8 cellular contexts compared by ENCODE assay signal in genomic region chr6:27893059-27893835, GRCh38. TPM values are rescaled to one million over a fixed set of nuclear protein-coding genes. Genes with fewer than 3 reads are reported as not detected.
A peak's percentile ranks its signal among the peaks of the same experiment; 100 is the strongest.
DNase-seq lines count a peak whose midpoint lies in the region; ATAC-seq, FAIRE-seq and TF ChIP-seq lines count a peak whose summit lies in the region.

No MANE protein-coding gene starts in this region.

- H3K14ac ChIP-seq in H1 (ENCODE audit: insufficient read length), result no peak overlapping the region

- H3K9ac ChIP-seq in H1 (replicated peaks in 1 of 4; ENCODE audit: extremely low read depth in 1 of 4, low read depth in 3 of 4, low read length in 3 of 4) (peak overlapping the region; percentile 97 to 99 (median 98)), mesendoderm (ENCODE audit: low read length) (peak overlapping the region; percentile 91)

- intact Hi-C loops in CD4-positive, alpha-beta memory T cell (cut with micrococcal nuclease), result loop anchor here (1.0 to 10.0 kb wide), 11 partner anchors 21 to 1871 kb away; partner anchors contain the start of gene ABT1

- no peak overlapping the region for H4K91ac ChIP-seq in H1 (replicated peaks; ENCODE audit: insufficient read length, low read length)

- CTCF ChIA-PET in CD4-positive, alpha-beta memory T cell (lab: Charles Lee; ENCODE audit: partially characterized antibody), result interaction anchor here (0.6 to 8.7 kb wide), 23 partner anchors 9 to 1866 kb away, joined by 3 to 226 read pairs (median 9); a partner anchor contains a TSS
- CTCF ChIA-PET in activated CD4-positive, alpha-beta memory T cell treated with anti-CD3 and anti-CD28 coated beads, Interleukin-2, amount 10 ng/mL, durations not matched to agents 7 days and 5 days (lab: Charles Lee), result interaction anchor here (0.7 to 6.5 kb wide), 13 partner anchors 9 to 1087 kb away, joined by 3 to 190 read pairs (median 6); a partner anchor contains a TSS
- CTCF ChIA-PET in H1 (lab: Charles Lee; ENCODE audit: partially characterized antibody), result interaction anchor here (0.6 to 3.9 kb wide), 8 partner anchors 23 to 98 kb away, joined by 3 to 30 read pairs (median 6); a partner anchor contains a TSS

- no peaks in the 10 kb centered on the region for H3K36me3 ChIP-seq in CD4-positive, alpha-beta memory T cell (ENCODE audit: insufficient read depth, low read length)
- H3K36me3 ChIP-seq in H1 (ENCODE audit: control insufficient read depth in 2 of 4, insufficient read depth in 4 of 4, low read length in 3 of 4) (no peaks in the 10 kb centered on the region), mesendoderm (ENCODE audit: control insufficient read depth, insufficient read depth, low read length) (no peaks in the 10 kb centered on the region)

- H2BK5ac ChIP-seq in H1 (ENCODE audit: low read depth, low read length) (peak overlapping the region; percentile 94), mesendoderm (ENCODE audit: low read length) (peak overlapping the region; percentile 75)

- peak; percentile 41 for ATAC-seq in GM19455 (IDR thresholded peaks at IDR 0.05; ENCODE audit: unreplicated experiment)
- peak; percentile 37 for ATAC-seq in HG03575 (IDR thresholded peaks at IDR 0.05; ENCODE audit: extremely low read depth, insufficient number of reproducible peaks, low FRiP score, unreplicated experiment)

- no peaks in the 10 kb centered on the region for H3K9me3 ChIP-seq in CD4-positive, alpha-beta memory T cell (ENCODE audit: control insufficient read depth in 1 of 2, low read length in 2 of 2)
- H3K9me3 ChIP-seq in H1 (ENCODE audit: insufficient read depth in 2 of 2, low read depth in 1 of 2, low read length in 1 of 2), result no peaks in the 10 kb centered on the region

- H3K9me3 Mint-ChIP-seq in CD4-positive, alpha-beta memory T cell, result peaks cover 0 to 13% (median 0%) of the 10 kb centered on the region in 8 donors
- H3K9me3 Mint-ChIP-seq in activated CD4-positive, alpha-beta memory T cell treated with anti-CD3 and anti-CD28 coated beads, Interleukin-2, amount 10 ng/mL, durations not matched to agents 7 days and 5 days, result no peaks in the 10 kb centered on the region

- peaks cover 30% of the 10 kb centered on the region for H3K4me1 ChIP-seq in CD4-positive, alpha-beta memory T cell (ENCODE audit: insufficient read depth, low read length)
- H3K4me1 ChIP-seq in H1 (replicated peaks in 1 of 4; ENCODE audit: control insufficient read depth in 3 of 4, insufficient read depth in 4 of 4, low read length in 3 of 4) (peaks cover 3 to 9% (median 3%) of the 10 kb centered on the region in 4 experiments; a peak in 5 of 7 replicates), mesendoderm (ENCODE audit: control insufficient read depth, low read depth, low read length) (peaks cover 4% of the 10 kb centered on the region)

- H4K20me1 ChIP-seq in H1 (replicated peaks in 1 of 2; ENCODE audit: control insufficient read depth in 1 of 2, insufficient read depth in 2 of 2, low read length in 2 of 2), result peaks cover 0 to 2% of the 10 kb centered on the region in 2 experiments

- H3K4me2 ChIP-seq in H1 (ENCODE audit: insufficient read depth in 1 of 2, low read depth in 2 of 2, low read length in 2 of 2), result peak overlapping the region; percentile 86 to 100
- peak overlapping the region; percentile 21 for H3K4me2 ChIP-seq in mesendoderm (ENCODE audit: low read length)

- no peak overlapping the region for H3K27ac Mint-ChIP-seq in CD4-positive, alpha-beta memory T cell
- H3K27ac Mint-ChIP-seq in activated CD4-positive, alpha-beta memory T cell treated with anti-CD3 and anti-CD28 coated beads, Interleukin-2, amount 10 ng/mL, durations not matched to agents 7 days and 5 days, result no peak overlapping the region

- peak overlapping the region; percentile 80 for H3K27ac ChIP-seq in CD4-positive, alpha-beta memory T cell (ENCODE audit: low read depth, low read length)
- peak overlapping the region; percentile 95 for H3K27ac ChIP-seq in H1 (ENCODE audit: low read depth, low read length)
- peak overlapping the region; percentile 95 for H3K27ac ChIP-seq in mesendoderm (ENCODE audit: low read depth, low read length)

- H3K23ac ChIP-seq in H1 (ENCODE audit: insufficient read length), result no peak overlapping the region
- peak overlapping the region; percentile 29 for H3K23ac ChIP-seq in mesendoderm (ENCODE audit: low read length)

- H3K23me2 ChIP-seq in H1 (ENCODE audit: low read depth, low read length), result peaks cover 17% of the 10 kb centered on the region

- H2BK20ac ChIP-seq in H1 (ENCODE audit: low read length), result no peak overlapping the region

- H3K4me1 Mint-ChIP-seq in CD4-positive, alpha-beta memory T cell, result peaks cover 15 to 40% (median 28%) of the 10 kb centered on the region in 4 donors
- peaks cover 54% of the 10 kb centered on the region for H3K4me1 Mint-ChIP-seq in activated CD4-positive, alpha-beta memory T cell treated with anti-CD3 and anti-CD28 coated beads, Interleukin-2, amount 10 ng/mL, durations not matched to agents 7 days and 5 days

- peak; percentile 81 for FAIRE-seq in H1 (lab: Jason Lieb, UNC)

- no peak for TF ChIP-seq CTCF in H1 (IDR thresholded peaks at IDR 0.05; ENCODE audit: control extremely low read depth in 1 of 3, insufficient read depth in 1 of 3, low read depth in 1 of 3, low read length in 3 of 3)

- H3K27me3 Mint-ChIP-seq in CD4-positive, alpha-beta memory T cell, result no peaks in the 10 kb centered on the region
- no peaks in the 10 kb centered on the region for H3K27me3 Mint-ChIP-seq in activated CD4-positive, alpha-beta memory T cell treated with anti-CD3 and anti-CD28 coated beads, Interleukin-2, amount 10 ng/mL, durations not matched to agents 7 days and 5 days

- H3K79me1 ChIP-seq in H1 (ENCODE audit: low read depth, low read length), result no peaks in the 10 kb centered on the region; the same call in 1 of the 2 replicates
- H3K79me1 ChIP-seq in mesendoderm (ENCODE audit: low read length), result no peaks in the 10 kb centered on the region

- no peak for TF ChIP-seq RAD21 in H1 (IDR thresholded peaks at IDR 0.05 in 1 of 2, conservative IDR thresholded peaks at IDR 0.05 in 1 of 2; ENCODE audit: low read depth in 2 of 2, low read length in 2 of 2)

- DNase-seq in CD4-positive, alpha-beta memory T cell, result peak; percentile 91 to 94 (median 93)
- DNase-seq in NCI-H82 treated with DMSO at 0.1 percent for 48 hours (lab: John Stamatoyannopoulos, UW; ENCODE audit: unreplicated experiment) (peak; percentile 98), H1 (ENCODE audit: low read depth in 1 of 2, low spot score in 2 of 2) (peak; percentile 88 to 96), mesendoderm (peak; percentile 100)
- DNase-seq in activated CD4-positive, alpha-beta memory T cell treated with anti-CD3 and anti-CD28 coated beads, Interleukin-2, amount 10 ng/mL, durations not matched to agents 7 days and 5 days, result peak; percentile 95
- peak; percentile 69 for DNase-seq in stimulated activated CD8-positive, alpha-beta memory T cell treated with anti-CD3 and anti-CD28 coated beads, Interleukin-15, amount 100 ng/mL, for 1 hour (ENCODE audit: low read depth)

- H2BK15ac ChIP-seq in H1 (ENCODE audit: low read length) (no peak overlapping the region), mesendoderm (replicated peaks; ENCODE audit: low read depth) (no peak overlapping the region)

- no peak overlapping the region for H2BK12ac ChIP-seq in H1 (ENCODE audit: low read depth, low read length)

- peak overlapping the region; percentile 63 for H3K18ac ChIP-seq in H1 (ENCODE audit: extremely low read depth, low read length)
- peak overlapping the region; percentile 91 for H3K18ac ChIP-seq in mesendoderm (ENCODE audit: low read length)

- H3K4me3 ChIP-seq in CD4-positive, alpha-beta memory T cell (ENCODE audit: low read length in 2 of 2), result peak overlapping the region; percentile 72 to 86
- H3K4me3 ChIP-seq in H1 (ENCODE audit: extremely low read depth in 1 of 4, insufficient read depth in 2 of 4, low read depth in 3 of 4, low read length in 4 of 4), result peak overlapping the region; percentile 94 to 99 (median 97)
- peak overlapping the region; percentile 96 for H3K4me3 ChIP-seq in mesendoderm (ENCODE audit: low read length)

- no peak overlapping the region for H2AFZ ChIP-seq in H1 (ENCODE audit: low read length)

- H3K4ac ChIP-seq in H1 (replicated peaks; ENCODE audit: insufficient read length, low read depth, low read length) (no peak overlapping the region), mesendoderm (ENCODE audit: low read depth, low read length) (peak overlapping the region; percentile 88)

- H3K79me2 ChIP-seq in H1 (ENCODE audit: control insufficient read depth in 1 of 2, insufficient read depth in 2 of 2, low read length in 2 of 2), result peaks cover 0 to 15% of the 10 kb centered on the region in 2 experiments; a peak in 3 of 4 replicates
- H3K79me2 ChIP-seq in mesendoderm (ENCODE audit: control insufficient read depth, insufficient read depth, low read length), result peaks cover 5% of the 10 kb centered on the region

- H4K8ac ChIP-seq in H1 (ENCODE audit: extremely low read depth, insufficient read depth, low read length), result peak overlapping the region; percentile 90; the same call in 1 of the 2 replicates
- H4K8ac ChIP-seq in mesendoderm (ENCODE audit: low read depth, low read length), result peak overlapping the region; percentile 87

- TF ChIP-seq EP300 in H1 (IDR thresholded peaks at IDR 0.05; ENCODE audit: borderline replicate concordance in 1 of 2, low read depth in 2 of 2, low read length in 2 of 2), result no peak

- peak overlapping the region; percentile 55; the same call in 1 of the 2 replicates for H2AK5ac ChIP-seq in H1 (ENCODE audit: low read depth, low read length)
- H2AK5ac ChIP-seq in mesendoderm (ENCODE audit: low read length), result no peak overlapping the region

- H3K27me3 ChIP-seq in CD4-positive, alpha-beta memory T cell (ENCODE audit: insufficient read depth, low read length), result no peaks in the 10 kb centered on the region
- no peaks in the 10 kb centered on the region for H3K27me3 ChIP-seq in H1 (replicated peaks in 1 of 4; ENCODE audit: control insufficient read depth in 3 of 4, extremely low read depth in 1 of 4, insufficient read depth in 3 of 4, low read length in 3 of 4)
- no peaks in the 10 kb centered on the region for H3K27me3 ChIP-seq in mesendoderm (ENCODE audit: insufficient read depth, low read length, poor library complexity)

- peaks cover 0 to 12% of the 10 kb centered on the region in 2 donors for H3K36me3 Mint-ChIP-seq in CD4-positive, alpha-beta memory T cell
- peaks cover 10% of the 10 kb centered on the region for H3K36me3 Mint-ChIP-seq in activated CD4-positive, alpha-beta memory T cell treated with anti-CD3 and anti-CD28 coated beads, Interleukin-2, amount 10 ng/mL, durations not matched to agents 7 days and 5 days (ENCODE audit: low read depth)

- H2BK120ac ChIP-seq in H1 (replicated peaks; ENCODE audit: low read depth, low read length), result no peak overlapping the region
- H2BK120ac ChIP-seq in mesendoderm (ENCODE audit: low read depth, low read length), result no peak overlapping the region

- peak; percentile 99 to 100 for TF ChIP-seq POLR2A in H1 (IDR thresholded peaks at IDR 0.05; ENCODE audit: control extremely low read depth in 1 of 2, low read depth in 2 of 2, low read length in 2 of 2)

- H4K5ac ChIP-seq in H1 (ENCODE audit: insufficient read length, low read depth, low read length), result peak overlapping the region; percentile 60
- H4K5ac ChIP-seq in mesendoderm (ENCODE audit: low read length), result no peak overlapping the region

- 0% methylated on average over 41 of the region's 41 CpGs; no CpG with 5 or more reads in 1 of the 2 experiments for WGBS in H1 (ENCODE audit: extremely low coverage in 1 of 2, insufficient coverage in 1 of 2, insufficient read length in 1 of 2, insufficient replicate concordance in 2 of 2, low coverage in 1 of 2, low lambda C conversion rate in 2 of 2, missing lambda C conversion rate in 1 of 2), 2 experiments
- no CpG with 5 or more reads among the region's 41 CpGs for WGBS in mesendoderm (ENCODE audit: extremely low coverage, insufficient coverage, low lambda C conversion rate)

- no peak overlapping the region for H3K4me3 Mint-ChIP-seq in CD4-positive, alpha-beta memory T cell
- H3K4me3 Mint-ChIP-seq in activated CD4-positive, alpha-beta memory T cell treated with anti-CD3 and anti-CD28 coated beads, Interleukin-2, amount 10 ng/mL, durations not matched to agents 7 days and 5 days, result no peak overlapping the region

- H3K56ac ChIP-seq in H1 (replicated peaks; ENCODE audit: insufficient read length, low read depth, low read length) (peak overlapping the region; percentile 74), mesendoderm (ENCODE audit: low read length) (peak overlapping the region; percentile 97)

- POLR2A ChIA-PET in CD4-positive, alpha-beta memory T cell (lab: Charles Lee; ENCODE audit: partially characterized antibody), result interaction anchor here (0.6 to 8.6 kb wide), 74 partner anchors 9 to 1877 kb away, joined by 3 to 827 read pairs (median 8); partner anchors contain the start of genes HMGN4, TRIM27, ZNF184 and ZSCAN26
- POLR2A ChIA-PET in activated CD4-positive, alpha-beta memory T cell treated with anti-CD3 and anti-CD28 coated beads, Interleukin-2, amount 10 ng/mL, durations not matched to agents 7 days and 5 days (lab: Charles Lee), result interaction anchor here (0.7 to 6.7 kb wide), 76 partner anchors 9 to 1876 kb away, joined by 3 to 1597 read pairs (median 10); partner anchors contain the start of genes HMGN4, TRIM27, ZKSCAN3 and ZKSCAN8
- POLR2A ChIA-PET in H1 (lab: Charles Lee; ENCODE audit: partially characterized antibody), result interaction anchor here (0.6 to 40.3 kb wide), 100 partner anchors 9 to 1872 kb away, joined by 3 to 3039 read pairs (median 4); partner anchors contain the start of genes ZKSCAN8 and ZSCAN31

RNA-seq across cellular contexts. Expression of gene OR2B2, which starts 18.9 kb away (rescaled TPM):
- total RNA-seq in CD4-positive, alpha-beta memory T cell, result not detected
- not detected for polyA plus RNA-seq in CD4-positive, alpha-beta memory T cell
- not detected for total RNA-seq in activated CD4-positive, alpha-beta memory T cell treated with anti-CD3 and anti-CD28 coated beads, Interleukin-2, amount 10 ng/mL, durations not matched to agents 7 days and 5 days
- total RNA-seq in H1 (2021; fragmentation: NEBNext Ultra II Directional; extraction: Animal tissue kit (Norgen Biotek cat#: 25700)), result not detected in 2 replicates
- not detected in 2 replicates for polyA plus RNA-seq in H1 (2011; rRNA removed)
- polyA plus RNA-seq in H1 (2011; cell fraction: cytosol; rRNA removed), result not detected
- polyA plus RNA-seq in H1 (2011; cell fraction: nucleus; rRNA removed), result not detected
- not detected in 4 replicates for polyA plus RNA-seq in H1 (2012, experiment 1 of 2)
- not detected for polyA plus RNA-seq in H1 (2012, experiment 2 of 2)
- polyA plus RNA-seq in H1 (2013, experiment 1 of 2), result not detected
- polyA plus RNA-seq in H1 (2013, experiment 2 of 2), result not detected
- polyA minus RNA-seq in H1 (2011; rRNA and poly(A)+ RNA removed), result not detected in 2 replicates
- not detected for polyA minus RNA-seq in H1 (2011; cell fraction: cytosol; rRNA and poly(A)+ RNA removed)
- polyA minus RNA-seq in H1 (2011; cell fraction: nucleus; rRNA and poly(A)+ RNA removed), result not detected
- polyA plus RNA-seq in mesendoderm (2013, experiment 1 of 2), result not detected
- not detected for polyA plus RNA-seq in mesendoderm (2013, experiment 2 of 2)

Comparison
In these comparisons a context has a peak if more than half of its experiments do, and no peak if none do; other contexts are left out.
1. Peak in every context shown above with its lines: DNase-seq, ATAC-seq, H3K4me3 ChIP-seq and H3K27ac ChIP-seq.